9 cellular contexts compared by ENCODE assay signal in genomic region chr9:132994410-132995120, GRCh38. TPM values are rescaled to one million over a fixed set of nuclear protein-coding genes. Genes with fewer than 3 reads are reported as not detected.
DNase-seq lines count a peak whose midpoint lies in the region; TF ChIP-seq lines count a peak whose summit lies in the region.
"Had no signal": no experiment of that assay in that cellular context is flagged by ENCODE, and none has a peak within 500 bp of the region (broad histone marks: within the 10 kb centered on the region; RNA-seq: fewer than 3 reads in every experiment).

No MANE protein-coding gene starts in this region.

- DNase-seq in stimulated activated CD4-positive, alpha-beta T cell treated with anti-CD3 and anti-CD28 coated beads, Interleukin-15, amount 100 ng/mL, for 24 hours = peak; percentile 21
- no peak for DNase-seq in stimulated activated CD4-positive, alpha-beta T cell treated with anti-CD3 and anti-CD28 coated beads, Interleukin-12 subunit alpha, Interleukin-12 subunit beta, amount 100 ng/mL, for 4 hours
- DNase-seq in OCI-M1 (lab: John Stamatoyannopoulos, UW) = peak; percentile 97
- DNase-seq in fibroblast of villous mesenchyme (ENCODE audit: low read depth) = peak; percentile 34
- DNase-seq in hepatic stellate cell (ENCODE audit: low spot score) = no peak
- DNase-seq in dedifferentiated amniotic fluid mesenchymal stem cell (ENCODE audit: extremely low spot score) = no peak
- DNase-seq in NK-92 treated with Interleukin-12 subunit alpha and Interleukin-12 subunit beta, amount 100 ng/mL, for 24 hours (lab: John Stamatoyannopoulos, UW) = no peak
- DNase-seq in NCI-H82 (lab: John Stamatoyannopoulos, UW) = no peak
- DNase-seq: activated T-cell treated with anti-CD3 and anti-CD28 coated beads, Interleukin-2, amount 50 U/mL, for 24 hours had no signal

- TF ChIP-seq CTCF in fibroblast of villous mesenchyme (IDR thresholded peaks at IDR 0.05; ENCODE audit: insufficient read depth, low read depth, low read length) = no peak

- no peak overlapping the region for H3K4me3 ChIP-seq in fibroblast of villous mesenchyme (ENCODE audit: low read depth, low read length)

RNA-seq across cellular contexts. Expression of gene GFI1B, which starts 16.1 kb away (rescaled TPM):
- under 0.01 and 0.32 TPM in 2 replicates for total RNA-seq in fibroblast of villous mesenchyme

RNA-seq across cellular contexts. Expression of gene GTF3C5, which starts 36.2 kb away (rescaled TPM):
- 30.7 and 32.2 TPM in 2 replicates for total RNA-seq in fibroblast of villous mesenchyme

RNA-seq across cellular contexts. Expression of gene TSC1, which starts 50.1 kb away (rescaled TPM):
- total RNA-seq in fibroblast of villous mesenchyme = 51.9 and 65.2 TPM in 2 replicates

Comparison
In these comparisons a context has a peak if more than half of its experiments do, and no peak if none do; other contexts are left out.
1. DNase-seq: peak in stimulated activated CD4-positive, alpha-beta T cell treated with anti-CD3 and anti-CD28 coated beads, Interleukin-15, amount 100 ng/mL, for 24 hours (single experiment), OCI-M1 (single experiment) and fibroblast of villous mesenchyme (single experiment); none in stimulated activated CD4-positive, alpha-beta T cell treated with anti-CD3 and anti-CD28 coated beads, Interleukin-12 subunit alpha, Interleukin-12 subunit beta, amount 100 ng/mL, for 4 hours (single experiment), hepatic stellate cell (single experiment), dedifferentiated amniotic fluid mesenchymal stem cell (single experiment), NK-92 treated with Interleukin-12 subunit alpha and Interleukin-12 subunit beta, amount 100 ng/mL, for 24 hours (single experiment) and NCI-H82 (single experiment).